ENCODE assay signal across 13 cellular contexts in the genomic region with DNA sequence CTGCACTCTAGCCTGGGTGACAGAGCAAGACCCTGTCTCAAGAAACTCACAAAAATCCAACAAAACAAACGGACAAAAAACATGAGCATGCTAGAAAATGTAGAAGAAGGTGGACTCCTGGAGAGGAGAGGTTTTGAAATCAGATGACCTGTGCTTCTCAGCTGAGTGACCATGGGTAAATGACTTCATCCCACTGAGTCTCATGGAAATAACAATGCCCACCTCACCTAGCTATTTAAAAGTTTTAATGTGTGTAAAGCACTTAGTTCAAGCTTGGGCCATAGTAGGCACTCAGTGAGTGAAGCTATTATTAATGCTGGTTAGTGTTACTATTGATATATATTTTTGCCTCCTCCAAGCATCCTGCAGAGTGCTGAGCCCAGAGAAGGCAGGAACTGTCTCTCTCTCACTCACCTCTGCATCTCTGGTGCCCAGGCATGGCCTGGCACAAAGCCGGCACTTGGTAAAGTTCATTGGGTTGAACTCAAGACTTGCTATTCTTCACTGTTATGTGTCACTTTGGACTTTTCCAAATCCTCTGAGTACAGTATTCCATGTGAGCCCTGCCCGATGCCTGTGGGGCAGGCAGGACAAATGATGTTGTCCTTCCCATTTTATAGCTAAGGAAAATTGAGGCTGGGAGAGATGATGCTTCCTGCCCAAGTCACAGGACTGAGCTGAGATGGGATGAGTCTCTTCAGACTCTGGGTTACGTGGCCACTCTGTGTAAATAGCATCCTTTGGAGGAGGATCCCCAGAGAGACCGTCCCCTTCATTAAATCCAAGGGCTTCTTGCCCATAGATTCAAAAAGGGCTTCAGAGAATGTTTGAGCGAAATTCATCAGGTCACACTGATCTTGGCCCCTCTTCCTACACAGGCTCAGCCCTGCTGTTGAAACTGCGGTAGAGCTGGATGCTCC.
A peak's percentile ranks its signal among the peaks of the same experiment; 100 is the strongest.
DNase-seq lines count a peak whose midpoint lies in the region; ATAC-seq and TF ChIP-seq lines count a peak whose summit lies in the region.
"Had no signal": no experiment of that assay in that cellular context is flagged by ENCODE, and none has a peak within 500 bp of the region (broad histone marks: within the 10 kb centered on the region; RNA-seq: fewer than 3 reads in every experiment).

No MANE protein-coding gene starts in this region.

- H3K4me1 ChIP-seq in RWPE2 (ENCODE audit: insufficient read depth, poor library complexity, severe bottlenecking) = peaks cover 35% of the 10 kb centered on the region
- H3K4me1 ChIP-seq in suprapubic skin = peaks cover 43% of the 10 kb centered on the region
- H3K4me1 ChIP-seq: pancreas had no signal

- peak; percentile 95 for DNase-seq in EH (ENCODE audit: low read depth)
- no peak for DNase-seq in RWPE2 (ENCODE audit: low spot score)
- peak; percentile 73 for DNase-seq in kidney glomerular epithelial cell (lab: John Stamatoyannopoulos, UW)
- no peak for DNase-seq in suprapubic skin (ENCODE audit: low spot score in 2 of 2)
- DNase-seq in NCI-H2107 (lab: John Stamatoyannopoulos, UW) = no peak
- DNase-seq in activated naive CD4-positive, alpha-beta T cell (lab: John Stamatoyannopoulos, UW) = no peak
- DNase-seq in cortex of kidney (lab: John Stamatoyannopoulos, UW) = no peak
- DNase-seq: activated B cell treated with CpG ODN at 0.5 μM for 24 hours, H7, pancreas had no signal

- ATAC-seq in RWPE2 (ENCODE audit: low read depth) = peak; percentile 3; the same call in 1 of the 3 replicates
- no peak for ATAC-seq in HG03442 (IDR thresholded peaks at IDR 0.05; ENCODE audit: unreplicated experiment)
- ATAC-seq: activated naive CD4-positive, alpha-beta T cell treated with anti-CD3 and anti-CD28 coated beads, Interleukin-2, amount 50 U/mL, for 72 hours had no signal

- 58% methylated on average over 6 of the region's 7 CpGs for WGBS in suprapubic skin

- no peaks in the 10 kb centered on the region for H3K36me3 ChIP-seq in RWPE2 (ENCODE audit: low read depth)
- H3K36me3 ChIP-seq in suprapubic skin = no peaks in the 10 kb centered on the region
- H3K36me3 ChIP-seq: pancreas had no signal

- no peak for TF ChIP-seq EP300 in suprapubic skin (IDR thresholded peaks at IDR 0.05)

- H3K27me3 ChIP-seq in RWPE2 (ENCODE audit: insufficient read depth, poor library complexity, severe bottlenecking) = no peaks in the 10 kb centered on the region
- no peaks in the 10 kb centered on the region for H3K27me3 ChIP-seq in suprapubic skin
- H3K27me3 ChIP-seq: pancreas had no signal

- H3K9me3 ChIP-seq in RWPE2 (ENCODE audit: severe bottlenecking) = no peaks in the 10 kb centered on the region
- H3K9me3 ChIP-seq in suprapubic skin = no peaks in the 10 kb centered on the region
- H3K9me3 ChIP-seq: pancreas had no signal

- TF ChIP-seq POLR2A in suprapubic skin (IDR thresholded peaks at IDR 0.05) = no peak

- H3K27ac ChIP-seq in RWPE2 (ENCODE audit: poor library complexity, severe bottlenecking) (peak overlapping the region; percentile 61), suprapubic skin (peak overlapping the region; percentile 83)
- H3K27ac ChIP-seq: C4-2B, pancreas had no signal

- no peak for TF ChIP-seq CTCF in RWPE2 (IDR thresholded peaks at IDR 0.05; ENCODE audit: poor library complexity, severe bottlenecking)
- no peak for TF ChIP-seq CTCF in suprapubic skin (IDR thresholded peaks at IDR 0.05)

- H3K4me3 ChIP-seq in RWPE2 (ENCODE audit: severe bottlenecking) (no peak overlapping the region), suprapubic skin (no peak overlapping the region)
- H3K4me3 ChIP-seq: pancreas had no signal

Comparison
In these comparisons a context has a peak if more than half of its experiments do, and no peak if none do; other contexts are left out.
1. DNase-seq: peak in EH (single experiment) and kidney glomerular epithelial cell (single experiment); none in RWPE2 (single experiment), suprapubic skin (0 of 2), NCI-H2107 (single experiment), activated naive CD4-positive, alpha-beta T cell (0 of 4) and cortex of kidney (single experiment).